1 cellular context compared by ENCODE assay signal in the genomic region with DNA sequence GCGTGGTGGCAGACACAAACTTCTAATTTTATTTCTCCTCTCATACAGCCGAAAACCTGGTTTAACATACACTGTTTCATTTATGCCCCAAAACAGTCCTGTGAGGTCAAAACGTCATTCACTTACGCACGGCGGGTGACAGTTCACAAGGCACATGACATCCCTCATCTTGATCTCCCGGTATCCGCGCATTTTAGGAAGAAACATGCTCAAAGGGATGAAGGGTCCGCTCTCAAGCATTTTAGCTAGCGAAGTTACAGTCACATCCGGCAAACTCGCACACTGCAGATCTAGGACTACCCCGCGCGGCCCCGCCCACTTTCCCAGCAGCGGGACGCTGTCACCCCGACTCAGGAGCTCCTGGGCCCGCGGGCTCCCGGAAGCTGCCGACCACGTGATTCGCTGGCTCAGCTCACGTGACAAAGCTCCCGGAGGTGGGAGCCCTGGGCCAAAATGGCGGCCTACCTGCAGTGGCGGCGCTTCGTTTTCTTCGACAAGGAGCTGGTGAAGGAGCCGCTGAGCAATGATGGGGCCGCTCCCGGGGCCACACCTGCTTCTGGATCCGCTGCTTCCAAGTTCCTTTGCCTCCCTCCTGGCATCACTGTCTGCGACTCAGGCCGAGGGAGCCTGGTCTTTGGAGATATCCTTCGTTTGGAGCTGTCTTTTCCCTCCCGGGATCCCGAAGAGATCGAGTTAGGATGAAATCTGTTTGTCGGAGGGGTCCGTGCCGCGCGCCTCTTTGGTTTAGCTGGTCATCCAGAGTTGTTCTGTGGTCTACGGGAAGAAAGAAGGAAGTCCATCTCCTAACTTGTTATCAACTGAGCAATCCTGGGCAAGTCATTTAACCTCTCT.
TF ChIP-seq lines count a peak whose summit lies in the region.

A gene (plus strand): TSS at position 448 of the 852 bp plus-strand sequence. CDS start 6 bp downstream, at position 454.

TF ChIP-seq in HepG2, 621 proteins besides CTCF, POLR2A, EP300 and RAD21 (continued from another document):
- TF ChIP-seq, protein P1, sequence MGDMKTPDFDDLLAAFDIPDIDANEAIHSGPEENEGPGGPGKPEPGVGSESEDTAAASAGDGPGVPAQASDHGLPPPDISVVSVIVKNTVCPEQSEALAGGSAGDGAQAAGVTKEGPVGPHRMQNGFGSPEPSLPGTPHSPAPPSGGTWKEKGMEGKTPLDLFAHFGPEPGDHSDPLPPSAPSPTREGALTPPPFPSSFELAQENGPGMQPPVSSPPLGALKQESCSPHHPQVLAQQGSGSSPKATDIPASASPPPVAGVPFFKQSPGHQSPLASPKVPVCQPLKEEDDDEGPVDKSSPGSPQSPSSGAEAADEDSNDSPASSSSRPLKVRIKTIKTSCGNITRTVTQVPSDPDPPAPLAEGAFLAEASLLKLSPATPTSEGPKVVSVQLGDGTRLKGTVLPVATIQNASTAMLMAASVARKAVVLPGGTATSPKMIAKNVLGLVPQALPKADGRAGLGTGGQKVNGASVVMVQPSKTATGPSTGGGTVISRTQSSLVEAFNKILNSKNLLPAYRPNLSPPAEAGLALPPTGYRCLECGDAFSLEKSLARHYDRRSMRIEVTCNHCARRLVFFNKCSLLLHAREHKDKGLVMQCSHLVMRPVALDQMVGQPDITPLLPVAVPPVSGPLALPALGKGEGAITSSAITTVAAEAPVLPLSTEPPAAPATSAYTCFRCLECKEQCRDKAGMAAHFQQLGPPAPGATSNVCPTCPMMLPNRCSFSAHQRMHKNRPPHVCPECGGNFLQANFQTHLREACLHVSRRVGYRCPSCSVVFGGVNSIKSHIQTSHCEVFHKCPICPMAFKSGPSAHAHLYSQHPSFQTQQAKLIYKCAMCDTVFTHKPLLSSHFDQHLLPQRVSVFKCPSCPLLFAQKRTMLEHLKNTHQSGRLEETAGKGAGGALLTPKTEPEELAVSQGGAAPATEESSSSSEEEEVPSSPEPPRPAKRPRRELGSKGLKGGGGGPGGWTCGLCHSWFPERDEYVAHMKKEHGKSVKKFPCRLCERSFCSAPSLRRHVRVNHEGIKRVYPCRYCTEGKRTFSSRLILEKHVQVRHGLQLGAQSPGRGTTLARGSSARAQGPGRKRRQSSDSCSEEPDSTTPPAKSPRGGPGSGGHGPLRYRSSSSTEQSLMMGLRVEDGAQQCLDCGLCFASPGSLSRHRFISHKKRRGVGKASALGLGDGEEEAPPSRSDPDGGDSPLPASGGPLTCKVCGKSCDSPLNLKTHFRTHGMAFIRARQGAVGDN (CRISPR knock-in tag; IDR thresholded peaks at IDR 0.05): peak; percentile 88
- peak; percentile 65; the same call in 1 of the 2 replicates for TF ChIP-seq ARID2 (CRISPR knock-in tag; IDR thresholded peaks at IDR 0.05; ENCODE audit: borderline replicate concordance)
- TF ChIP-seq, protein P2, sequence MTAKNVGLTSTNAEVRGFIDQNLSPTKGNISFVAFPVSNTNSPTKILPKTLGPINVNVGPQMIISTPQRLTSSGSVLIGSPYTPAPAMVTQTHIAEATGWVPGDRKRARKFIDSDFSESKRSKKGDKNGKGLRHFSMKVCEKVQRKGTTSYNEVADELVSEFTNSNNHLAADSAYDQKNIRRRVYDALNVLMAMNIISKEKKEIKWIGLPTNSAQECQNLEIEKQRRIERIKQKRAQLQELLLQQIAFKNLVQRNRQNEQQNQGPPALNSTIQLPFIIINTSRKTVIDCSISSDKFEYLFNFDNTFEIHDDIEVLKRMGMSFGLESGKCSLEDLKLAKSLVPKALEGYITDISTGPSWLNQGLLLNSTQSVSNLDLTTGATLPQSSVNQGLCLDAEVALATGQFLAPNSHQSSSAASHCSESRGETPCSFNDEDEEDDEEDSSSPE (CRISPR knock-in tag; IDR thresholded peaks at IDR 0.05): peak; percentile 79
- TF ChIP-seq, protein P3, sequence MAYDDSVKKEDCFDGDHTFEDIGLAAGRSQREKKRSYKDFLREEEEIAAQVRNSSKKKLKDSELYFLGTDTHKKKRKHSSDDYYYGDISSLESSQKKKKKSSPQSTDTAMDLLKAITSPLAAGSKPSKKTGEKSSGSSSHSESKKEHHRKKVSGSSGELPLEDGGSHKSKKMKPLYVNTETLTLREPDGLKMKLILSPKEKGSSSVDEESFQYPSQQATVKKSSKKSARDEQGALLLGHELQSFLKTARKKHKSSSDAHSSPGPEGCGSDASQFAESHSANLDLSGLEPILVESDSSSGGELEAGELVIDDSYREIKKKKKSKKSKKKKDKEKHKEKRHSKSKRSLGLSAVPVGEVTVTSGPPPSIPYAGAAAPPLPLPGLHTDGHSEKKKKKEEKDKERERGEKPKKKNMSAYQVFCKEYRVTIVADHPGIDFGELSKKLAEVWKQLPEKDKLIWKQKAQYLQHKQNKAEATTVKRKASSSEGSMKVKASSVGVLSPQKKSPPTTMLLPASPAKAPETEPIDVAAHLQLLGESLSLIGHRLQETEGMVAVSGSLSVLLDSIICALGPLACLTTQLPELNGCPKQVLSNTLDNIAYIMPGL (CRISPR knock-in tag; IDR thresholded peaks at IDR 0.05; ENCODE audit: borderline replicate concordance in 1 of 2, low read depth in 1 of 2): peak; percentile 44 to 85; a peak in 1 of 4 replicates
- TF ChIP-seq ZSCAN12 (CRISPR knock-in tag; IDR thresholded peaks at IDR 0.05): no peak
- no peak for TF ChIP-seq ZFP37 (CRISPR knock-in tag; IDR thresholded peaks at IDR 0.05; ENCODE audit: borderline replicate concordance)
- peak; percentile 86 for TF ChIP-seq CBX5 (CRISPR knock-in tag; IDR thresholded peaks at IDR 0.05; ENCODE audit: borderline replicate concordance)
- TF ChIP-seq, protein P4, sequence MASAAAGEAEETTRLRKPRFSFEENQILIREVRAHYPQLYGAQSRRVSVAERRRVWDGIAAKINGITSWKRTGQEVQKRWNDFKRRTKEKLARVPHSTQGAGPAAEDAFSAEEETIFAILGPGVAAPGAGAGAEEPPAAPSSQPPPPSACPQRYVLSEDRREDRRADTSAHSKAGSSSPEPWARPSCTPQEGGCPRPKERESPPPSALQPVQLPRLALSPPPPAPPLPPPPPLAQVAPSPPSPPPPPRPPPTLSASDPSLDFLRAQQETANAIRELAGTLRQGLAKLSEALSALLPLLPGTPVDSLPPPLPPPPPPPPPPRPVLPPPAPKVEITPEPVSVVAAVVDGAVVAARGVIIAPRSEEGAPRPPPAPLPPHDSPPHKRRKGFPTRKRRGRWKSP (CRISPR knock-in tag; IDR thresholded peaks at IDR 0.05): peak; percentile 31; the same call in 1 of the 2 replicates
- no peak for TF ChIP-seq ZFP82 (CRISPR knock-in tag; IDR thresholded peaks at IDR 0.05; ENCODE audit: borderline replicate concordance)
- TF ChIP-seq, protein P5, sequence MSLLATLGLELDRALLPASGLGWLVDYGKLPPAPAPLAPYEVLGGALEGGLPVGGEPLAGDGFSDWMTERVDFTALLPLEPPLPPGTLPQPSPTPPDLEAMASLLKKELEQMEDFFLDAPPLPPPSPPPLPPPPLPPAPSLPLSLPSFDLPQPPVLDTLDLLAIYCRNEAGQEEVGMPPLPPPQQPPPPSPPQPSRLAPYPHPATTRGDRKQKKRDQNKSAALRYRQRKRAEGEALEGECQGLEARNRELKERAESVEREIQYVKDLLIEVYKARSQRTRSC (CRISPR knock-in tag; IDR thresholded peaks at IDR 0.05; ENCODE audit: low read depth): no peak
- no peak for TF ChIP-seq ISX (CRISPR knock-in tag; conservative IDR thresholded peaks at IDR 0.05)
- TF ChIP-seq, protein P6, sequence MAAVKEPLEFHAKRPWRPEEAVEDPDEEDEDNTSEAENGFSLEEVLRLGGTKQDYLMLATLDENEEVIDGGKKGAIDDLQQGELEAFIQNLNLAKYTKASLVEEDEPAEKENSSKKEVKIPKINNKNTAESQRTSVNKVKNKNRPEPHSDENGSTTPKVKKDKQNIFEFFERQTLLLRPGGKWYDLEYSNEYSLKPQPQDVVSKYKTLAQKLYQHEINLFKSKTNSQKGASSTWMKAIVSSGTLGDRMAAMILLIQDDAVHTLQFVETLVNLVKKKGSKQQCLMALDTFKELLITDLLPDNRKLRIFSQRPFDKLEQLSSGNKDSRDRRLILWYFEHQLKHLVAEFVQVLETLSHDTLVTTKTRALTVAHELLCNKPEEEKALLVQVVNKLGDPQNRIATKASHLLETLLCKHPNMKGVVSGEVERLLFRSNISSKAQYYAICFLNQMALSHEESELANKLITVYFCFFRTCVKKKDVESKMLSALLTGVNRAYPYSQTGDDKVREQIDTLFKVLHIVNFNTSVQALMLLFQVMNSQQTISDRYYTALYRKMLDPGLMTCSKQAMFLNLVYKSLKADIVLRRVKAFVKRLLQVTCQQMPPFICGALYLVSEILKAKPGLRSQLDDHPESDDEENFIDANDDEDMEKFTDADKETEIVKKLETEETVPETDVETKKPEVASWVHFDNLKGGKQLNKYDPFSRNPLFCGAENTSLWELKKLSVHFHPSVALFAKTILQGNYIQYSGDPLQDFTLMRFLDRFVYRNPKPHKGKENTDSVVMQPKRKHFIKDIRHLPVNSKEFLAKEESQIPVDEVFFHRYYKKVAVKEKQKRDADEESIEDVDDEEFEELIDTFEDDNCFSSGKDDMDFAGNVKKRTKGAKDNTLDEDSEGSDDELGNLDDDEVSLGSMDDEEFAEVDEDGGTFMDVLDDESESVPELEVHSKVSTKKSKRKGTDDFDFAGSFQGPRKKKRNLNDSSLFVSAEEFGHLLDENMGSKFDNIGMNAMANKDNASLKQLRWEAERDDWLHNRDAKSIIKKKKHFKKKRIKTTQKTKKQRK (IDR thresholded peaks at IDR 0.05; ENCODE audit: low read length): no peak
- 0 out of 2 replicates have a peak, but pooled peaks have one; percentile 57 for TF ChIP-seq KAT7 (CRISPR knock-in tag; IDR thresholded peaks at IDR 0.05; ENCODE audit: borderline replicate concordance)
- TF ChIP-seq TBL1XR1 (IDR thresholded peaks at IDR 0.05; ENCODE audit: borderline replicate concordance, low read length, partially characterized antibody): peak; percentile 47
- no peak for TF ChIP-seq PTBP1 (IDR thresholded peaks at IDR 0.05; ENCODE audit: low read depth, low read length, poor library complexity, severe bottlenecking)
- TF ChIP-seq, protein P7, sequence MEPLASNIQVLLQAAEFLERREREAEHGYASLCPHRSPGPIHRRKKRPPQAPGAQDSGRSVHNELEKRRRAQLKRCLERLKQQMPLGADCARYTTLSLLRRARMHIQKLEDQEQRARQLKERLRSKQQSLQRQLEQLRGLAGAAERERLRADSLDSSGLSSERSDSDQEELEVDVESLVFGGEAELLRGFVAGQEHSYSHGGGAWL (CRISPR knock-in tag; IDR thresholded peaks at IDR 0.05): peak; percentile 79
- TF ChIP-seq LCORL (IDR thresholded peaks at IDR 0.05): no peak
- peak; percentile 68; the same call in 1 of the 2 replicates for TF ChIP-seq LCORL (CRISPR knock-in tag; IDR thresholded peaks at IDR 0.05)
- peak; percentile 46; the same call in 1 of the 2 replicates for TF ChIP-seq ZNF558 (CRISPR knock-in tag; IDR thresholded peaks at IDR 0.05; ENCODE audit: borderline replicate concordance)
- peak; percentile 77 for TF ChIP-seq ZFP1 (CRISPR knock-in tag; IDR thresholded peaks at IDR 0.05)
- TF ChIP-seq KDM5A (IDR thresholded peaks at IDR 0.05; ENCODE audit: borderline replicate concordance, low read length): peak; percentile 98
- TF ChIP-seq, protein P8, sequence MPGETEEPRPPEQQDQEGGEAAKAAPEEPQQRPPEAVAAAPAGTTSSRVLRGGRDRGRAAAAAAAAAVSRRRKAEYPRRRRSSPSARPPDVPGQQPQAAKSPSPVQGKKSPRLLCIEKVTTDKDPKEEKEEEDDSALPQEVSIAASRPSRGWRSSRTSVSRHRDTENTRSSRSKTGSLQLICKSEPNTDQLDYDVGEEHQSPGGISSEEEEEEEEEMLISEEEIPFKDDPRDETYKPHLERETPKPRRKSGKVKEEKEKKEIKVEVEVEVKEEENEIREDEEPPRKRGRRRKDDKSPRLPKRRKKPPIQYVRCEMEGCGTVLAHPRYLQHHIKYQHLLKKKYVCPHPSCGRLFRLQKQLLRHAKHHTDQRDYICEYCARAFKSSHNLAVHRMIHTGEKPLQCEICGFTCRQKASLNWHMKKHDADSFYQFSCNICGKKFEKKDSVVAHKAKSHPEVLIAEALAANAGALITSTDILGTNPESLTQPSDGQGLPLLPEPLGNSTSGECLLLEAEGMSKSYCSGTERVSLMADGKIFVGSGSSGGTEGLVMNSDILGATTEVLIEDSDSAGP (CRISPR knock-in tag; IDR thresholded peaks at IDR 0.05; ENCODE audit: borderline replicate concordance): peak; percentile 91
- TF ChIP-seq XRCC5 (optimal IDR thresholded peaks at IDR 0.05; ENCODE audit: low read length): peak; percentile 76
- no peak for TF ChIP-seq ZC3H13 (CRISPR knock-in tag; IDR thresholded peaks at IDR 0.05)
- TF ChIP-seq ZNF30 (CRISPR knock-in tag; IDR thresholded peaks at IDR 0.05): no peak
- TF ChIP-seq, protein P9, sequence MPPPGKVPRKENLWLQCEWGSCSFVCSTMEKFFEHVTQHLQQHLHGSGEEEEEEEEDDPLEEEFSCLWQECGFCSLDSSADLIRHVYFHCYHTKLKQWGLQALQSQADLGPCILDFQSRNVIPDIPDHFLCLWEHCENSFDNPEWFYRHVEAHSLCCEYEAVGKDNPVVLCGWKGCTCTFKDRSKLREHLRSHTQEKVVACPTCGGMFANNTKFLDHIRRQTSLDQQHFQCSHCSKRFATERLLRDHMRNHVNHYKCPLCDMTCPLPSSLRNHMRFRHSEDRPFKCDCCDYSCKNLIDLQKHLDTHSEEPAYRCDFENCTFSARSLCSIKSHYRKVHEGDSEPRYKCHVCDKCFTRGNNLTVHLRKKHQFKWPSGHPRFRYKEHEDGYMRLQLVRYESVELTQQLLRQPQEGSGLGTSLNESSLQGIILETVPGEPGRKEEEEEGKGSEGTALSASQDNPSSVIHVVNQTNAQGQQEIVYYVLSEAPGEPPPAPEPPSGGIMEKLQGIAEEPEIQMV (CRISPR knock-in tag; IDR thresholded peaks at IDR 0.05; ENCODE audit: low read depth): 0 out of 2 replicates have a peak, but pooled peaks have one; percentile 39
- TF ChIP-seq NFYC (CRISPR knock-in tag; IDR thresholded peaks at IDR 0.05): peak; percentile 69
- peak; percentile 83 for TF ChIP-seq ELF3 (CRISPR knock-in tag; IDR thresholded peaks at IDR 0.05)
- TF ChIP-seq, protein P10, sequence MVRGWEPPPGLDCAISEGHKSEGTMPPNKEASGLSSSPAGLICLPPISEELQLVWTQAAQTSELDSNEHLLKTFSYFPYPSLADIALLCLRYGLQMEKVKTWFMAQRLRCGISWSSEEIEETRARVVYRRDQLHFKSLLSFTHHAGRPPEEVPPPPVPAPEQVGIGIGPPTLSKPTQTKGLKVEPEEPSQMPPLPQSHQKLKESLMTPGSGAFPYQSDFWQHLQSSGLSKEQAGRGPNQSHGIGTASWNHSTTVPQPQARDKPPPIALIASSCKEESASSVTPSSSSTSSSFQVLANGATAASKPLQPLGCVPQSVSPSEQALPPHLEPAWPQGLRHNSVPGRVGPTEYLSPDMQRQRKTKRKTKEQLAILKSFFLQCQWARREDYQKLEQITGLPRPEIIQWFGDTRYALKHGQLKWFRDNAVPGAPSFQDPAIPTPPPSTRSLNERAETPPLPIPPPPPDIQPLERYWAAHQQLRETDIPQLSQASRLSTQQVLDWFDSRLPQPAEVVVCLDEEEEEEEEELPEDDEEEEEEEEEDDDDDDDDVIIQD (CRISPR knock-in tag; IDR thresholded peaks at IDR 0.05; ENCODE audit: low read depth): 0 out of 2 replicates have a peak, but pooled peaks have one; percentile 48
- TF ChIP-seq MAZ (IDR thresholded peaks at IDR 0.05; ENCODE audit: borderline replicate concordance, low read depth, low read length): no peak
- TF ChIP-seq MAZ (CRISPR knock-in tag; IDR thresholded peaks at IDR 0.05; ENCODE audit: low read depth): 0 out of 2 replicates have a peak, but pooled peaks have one; percentile 34
- peak; percentile 76 for TF ChIP-seq BORCS8-MEF2B (CRISPR knock-in tag; IDR thresholded peaks at IDR 0.05)
- TF ChIP-seq FOXJ3 (CRISPR knock-in tag; IDR thresholded peaks at IDR 0.05; ENCODE audit: borderline replicate concordance): peak; percentile 46; the same call in 1 of the 2 replicates
- TF ChIP-seq ATF7-NPFF (CRISPR knock-in tag; IDR thresholded peaks at IDR 0.05; ENCODE audit: low read depth): peak; percentile 63; the same call in 1 of the 2 replicates
- TF ChIP-seq ZNF143 (CRISPR knock-in tag; IDR thresholded peaks at IDR 0.05): peak; percentile 81
- no peak for TF ChIP-seq ZNF878 (CRISPR knock-in tag; IDR thresholded peaks at IDR 0.05)
- peak; percentile 65; the same call in 1 of the 2 replicates for TF ChIP-seq KLF6 (CRISPR knock-in tag; IDR thresholded peaks at IDR 0.05)
